In genomic region chr13:43861863-43862262, GRCh38 we compare ENCODE assay signal across 31 cellular contexts.
"Had no signal": no experiment of that assay in that cellular context is flagged by ENCODE, and none has a peak within 500 bp of the region (broad histone marks: within the 10 kb centered on the region; RNA-seq: fewer than 3 reads in every experiment).

No MANE protein-coding gene starts in this region.

- H3K4me1 ChIP-seq: adrenal gland had no signal

- H3K9me3 ChIP-seq: adrenal gland had no signal

- H3K4me2 ChIP-seq: PC-9 had no signal

- H3K27me3 ChIP-seq: adrenal gland, MG63 had no signal

- H3K36me3 ChIP-seq: adrenal gland, MG63 had no signal

- FAIRE-seq: bronchial epithelial cell, RCC 7860, TTC549 had no signal

- H3K27ac ChIP-seq: adrenal gland, PC-9, RWPE1 had no signal

- H2AFZ ChIP-seq: PC-9 had no signal

- H3K4me3 ChIP-seq: adrenal gland, MG63, PC-9 had no signal

- DNase-seq: activated CD4-positive, alpha-beta T cell treated with anti-CD3 and anti-CD28 coated beads, Interleukin-2, amount 10 ng/mL, durations not matched to agents 24 days and 14 days; activated CD4-positive, alpha-beta T cell treated with anti-CD3 and anti-CD28 coated beads, Interleukin-2, amount 50 U/mL, for 4 hours; activated CD8-positive, alpha-beta T cell treated with anti-CD3 and anti-CD28 coated beads for 36 hours; activated effector memory CD4-positive, alpha-beta T cell treated with anti-CD3 and anti-CD28 coated beads, Interleukin-2, amount 50 U/mL, for 16 hours; activated naive CD4-positive, alpha-beta T cell; activated T-cell treated with anti-CD3 and anti-CD28 coated beads, Interleukin-2, amount 50 U/mL, for 1 hour; activated T-cell treated with anti-CD3 and anti-CD28 coated beads, Interleukin-2, amount 50 U/mL, for 72 hours; adrenal gland; anterior cingulate cortex; caudate nucleus; cerebellar nuclear complex; Kasumi-1; MG63; NCI-H1048; NCI-H1105 treated with DMSO at 0.1 percent for 48 hours; NCI-H1436; NCI-H1694; NCI-H1930; NCI-H510A; NCI-H526; NCI-H748 treated with DMSO at 0.1 percent for 48 hours; PC-9; SIG-M5; T1000 had no signal

- ATAC-seq: activated CD8-positive, alpha-beta T cell treated with anti-CD3 and anti-CD28 coated beads for 36 hours; activated naive CD4-positive, alpha-beta T cell treated with anti-CD3 and anti-CD28 coated beads, Interleukin-2, amount 50 U/mL, for 72 hours; activated T-cell treated with anti-CD3 and anti-CD28 coated beads, Interleukin-2, amount 50 U/mL, for 72 hours; activated T-helper 17 cell treated with anti-CD3 and anti-CD28 coated beads, Interleukin-2, amount 50 U/mL, for 72 hours; Right ventricle myocardium inferior had no signal
